22 cellular contexts compared by ENCODE assay signal in genomic region chr3:65438096-65438495, GRCh38.
"Had no signal": no experiment of that assay in that cellular context is flagged by ENCODE, and none has a peak within 500 bp of the region (broad histone marks: within the 10 kb centered on the region; RNA-seq: fewer than 3 reads in every experiment).

No MANE protein-coding gene starts in this region.

- H3K79me2 ChIP-seq: hepatocyte had no signal

- H3K36me3 ChIP-seq: left lung had no signal

- H3K4me1 ChIP-seq: foreskin keratinocyte, left lung, lower lobe of right lung had no signal

- H2AFZ ChIP-seq: hepatocyte had no signal

- H3K4me3 ChIP-seq: coronary artery, dorsolateral prefrontal cortex, esophagus muscularis mucosa, gastroesophageal sphincter, heart left ventricle, hepatocyte, left lung, lower lobe of right lung, mucosa of descending colon had no signal

- H3K27ac ChIP-seq: coronary artery, dorsolateral prefrontal cortex, esophagus muscularis mucosa, foreskin keratinocyte, gastroesophageal sphincter, heart left ventricle, hepatocyte, left lung, lower lobe of right lung had no signal

- DNase-seq: dermis blood vessel endothelial cell; dorsolateral prefrontal cortex; effector CD4-positive, alpha-beta T cell; effector memory CD4-positive, alpha-beta T cell; foreskin keratinocyte; heart left ventricle; hypothalamus; immature natural killer cell; left cardiac atrium; left lung; left ventricle myocardium superior; lower lobe of right lung; mesenchymal stem cell; mucosa of descending colon; naive B cell had no signal

- H3K9me3 ChIP-seq: esophagus muscularis mucosa, gastroesophageal sphincter, heart left ventricle, left lung, lower lobe of right lung, mucosa of descending colon had no signal

- H3K4me2 ChIP-seq: hepatocyte had no signal

- FAIRE-seq: endothelial cell of umbilical vein, frontal cortex, keratinocyte had no signal

- H3K27me3 ChIP-seq: dorsolateral prefrontal cortex, esophagus muscularis mucosa, foreskin keratinocyte, gastroesophageal sphincter, heart left ventricle, hepatocyte, left lung had no signal

- ATAC-seq: foreskin keratinocyte, gastroesophageal sphincter, heart left ventricle, left cardiac atrium, left lung, left ventricle myocardium superior, lower lobe of right lung had no signal
